ENCODE assay signal across 8 cellular contexts in genomic region chr11:68271023-68271780, GRCh38. TPM values are rescaled to one million over a fixed set of nuclear protein-coding genes. Genes with fewer than 3 reads are reported as not detected.
A peak's percentile ranks its signal among the peaks of the same experiment; 100 is the strongest.
DNase-seq lines count a peak whose midpoint lies in the region; ATAC-seq, FAIRE-seq and TF ChIP-seq lines count a peak whose summit lies in the region.

No MANE protein-coding gene starts in this region.

- no peaks in the 10 kb centered on the region for H3K27me3 Mint-ChIP-seq in Caco-2 (ENCODE audit: insufficient read depth, unreplicated experiment)
- no peaks in the 10 kb centered on the region for H3K27me3 Mint-ChIP-seq in activated naive CD8-positive, alpha-beta T cell

- no peak for FAIRE-seq in pancreas (lab: Jason Lieb, UNC)

- peaks cover 36% of the 10 kb centered on the region for H3K36me3 Mint-ChIP-seq in Caco-2 (ENCODE audit: insufficient read depth, unreplicated experiment)
- peaks cover 2% of the 10 kb centered on the region for H3K36me3 Mint-ChIP-seq in activated naive CD8-positive, alpha-beta T cell

- peak; percentile 81 to 88 for DNase-seq in Caco-2
- DNase-seq in Kasumi-1 (lab: John Stamatoyannopoulos, UW): peak; percentile 78
- peak; percentile 76 to 80 for DNase-seq in SJCRH30
- peak in 36 of 42 donors; percentile 20 to 81 (median 58) for DNase-seq in head of caudate nucleus
- DNase-seq in pancreas: peak; percentile 49 to 81 (median 57)
- DNase-seq in upper lobe of right lung: no peak

- peak overlapping the region; percentile 57 for H3K27ac ChIP-seq in SJCRH30
- H3K27ac ChIP-seq in pancreas: peak overlapping the region; percentile 88 to 94 (median 90)
- peak overlapping the region; percentile 93 for H3K27ac ChIP-seq in upper lobe of right lung

- no peaks in the 10 kb centered on the region for H3K9me3 ChIP-seq in Caco-2
- H3K9me3 ChIP-seq in SJCRH30 (replicated peaks): no peaks in the 10 kb centered on the region
- H3K9me3 ChIP-seq in pancreas: no peaks in the 10 kb centered on the region
- no peaks in the 10 kb centered on the region for H3K9me3 ChIP-seq in upper lobe of right lung

- POLR2A ChIA-PET in Caco-2 (lab: Charles Lee): interaction anchor here (0.5 to 2.4 kb wide), 12 partner anchors 14 to 1593 kb away, joined by 3 to 43 read pairs (median 4); partner anchors contain the start of genes LRP5 and PPP6R3

- ATAC-seq in GM21526 (IDR thresholded peaks at IDR 0.05; ENCODE audit: low FRiP score, unreplicated experiment) (peak; percentile 23), pancreas (peak; percentile 46 to 75 (median 54)), upper lobe of right lung (peak; percentile 46)

- WGBS in pancreas, 2 donors: 2% methylated on average over 20 to 23 of the region's 23 CpGs

- no TSS peak for BruUV-seq in Caco-2 (replicated peaks; lab: Mats Ljungman, UMichigan)

- H3K4me1 ChIP-seq in Caco-2 (peaks cover 32% of the 10 kb centered on the region), SJCRH30 (no peaks in the 10 kb centered on the region), pancreas (peaks cover 8 to 20% (median 12%) of the 10 kb centered on the region in 3 donors), upper lobe of right lung (peaks cover 25% of the 10 kb centered on the region)

- peak; percentile 67 to 76 for TF ChIP-seq CTCF in Caco-2 (IDR thresholded peaks at IDR 0.05; ENCODE audit: insufficient read depth in 1 of 2, low read depth in 1 of 2, low read length in 1 of 2, severe bottlenecking in 1 of 2, unreplicated experiment in 1 of 2)
- no peak for TF ChIP-seq CTCF in pancreas (IDR thresholded peaks at IDR 0.05)
- peak; percentile 34 for TF ChIP-seq CTCF in upper lobe of right lung (IDR thresholded peaks at IDR 0.05)

- H3K9me3 Mint-ChIP-seq in Caco-2 (ENCODE audit: unreplicated experiment): no peaks in the 10 kb centered on the region
- no peaks in the 10 kb centered on the region for H3K9me3 Mint-ChIP-seq in activated naive CD8-positive, alpha-beta T cell (ENCODE audit: low read depth)

- peaks cover 27% of the 10 kb centered on the region for H3K4me1 Mint-ChIP-seq in Caco-2 (ENCODE audit: low read depth, unreplicated experiment)
- H3K4me1 Mint-ChIP-seq in activated naive CD8-positive, alpha-beta T cell (ENCODE audit: low read depth): peaks cover 24% of the 10 kb centered on the region

- intact Hi-C loops in Caco-2 (cut with micrococcal nuclease; ENCODE audit: unreplicated experiment): loop anchor here (1.0 to 10.0 kb wide), 5 partner anchors 14 to 156 kb away; no protein-coding TSS in a partner anchor
- intact Hi-C loops in head of caudate nucleus (cut with DNase I): no loop called here
- intact Hi-C loops in pancreas (cut with DNase I): no loop called here
- intact Hi-C loops in upper lobe of right lung (cut with DNase I): no loop called here

- peaks cover 11% of the 10 kb centered on the region for H3K36me3 ChIP-seq in Caco-2 (ENCODE audit: control insufficient read depth, insufficient read depth, low read length)
- H3K36me3 ChIP-seq in SJCRH30: peaks cover 9% of the 10 kb centered on the region; the same call in 1 of the 2 replicates
- H3K36me3 ChIP-seq in pancreas: peaks cover 0 to 14% (median 3%) of the 10 kb centered on the region in 3 donors
- peaks cover 18% of the 10 kb centered on the region for H3K36me3 ChIP-seq in upper lobe of right lung

- H3K4me3 ChIP-seq in Caco-2 (ENCODE audit: low read depth, low read length) (peak overlapping the region; percentile 91), SJCRH30 (peak overlapping the region; percentile 69), pancreas (peak overlapping the region; percentile 64 to 80 (median 78)), upper lobe of right lung (peak overlapping the region; percentile 83)

- CTCF ChIA-PET in Caco-2 (lab: Charles Lee): interaction anchor here (0.7 to 3.2 kb wide), 7 partner anchors 14 to 261 kb away, joined by 3 to 55 read pairs (median 8); partner anchors contain the start of gene ALDH3B1

- peak overlapping the region; percentile 98 for H3K27ac Mint-ChIP-seq in Caco-2 (ENCODE audit: unreplicated experiment)
- peak overlapping the region; percentile 62 for H3K27ac Mint-ChIP-seq in activated naive CD8-positive, alpha-beta T cell

- peak overlapping the region; percentile 100 for H3K4me3 Mint-ChIP-seq in Caco-2 (ENCODE audit: unreplicated experiment)
- peak overlapping the region; percentile 95 for H3K4me3 Mint-ChIP-seq in activated naive CD8-positive, alpha-beta T cell

- no peaks in the 10 kb centered on the region for H3K27me3 ChIP-seq in Caco-2 (replicated peaks; ENCODE audit: control insufficient read depth, insufficient read depth, low read length)
- H3K27me3 ChIP-seq in SJCRH30: no peaks in the 10 kb centered on the region
- H3K27me3 ChIP-seq in pancreas: no peaks in the 10 kb centered on the region
- H3K27me3 ChIP-seq in upper lobe of right lung: no peaks in the 10 kb centered on the region

RNA-seq across cellular contexts. Expression of gene C11orf24, which starts 0.6 kb away (rescaled TPM):
- total RNA-seq in Caco-2 (2022) (79.8 and 83.2 TPM in 2 replicates), pancreas (10 to 100 TPM; 12.4 to 19.9 (median 16.6) TPM), upper lobe of right lung (26.7 TPM)
- total RNA-seq in SJCRH30 (2014; rRNA removed; shearing (Covaris generic)): 26.5 and 30.7 TPM in 2 replicates
- 10 to 100 TPM; 19.0 to 20.3 TPM for polyA plus RNA-seq in pancreas

RNA-seq across cellular contexts. Expression of gene LRP5, which starts 41.2 kb away (rescaled TPM):
- total RNA-seq in Caco-2 (2022): 94.3 TPM in 2 replicates
- total RNA-seq in SJCRH30 (2014; rRNA removed; shearing (Covaris generic)): 45.5 and 46.5 TPM in 2 replicates
- 10 to 100 TPM; 27.4 to 50.6 (median 31.3) TPM for total RNA-seq in pancreas
- polyA plus RNA-seq in pancreas: 10 to 100 TPM; 43.7 to 62.8 TPM
- 101 TPM for total RNA-seq in upper lobe of right lung

RNA-seq across cellular contexts. Expression of gene KMT5B, which starts 58.1 kb away (rescaled TPM):
- 89.1 and 91.2 TPM in 2 replicates for total RNA-seq in Caco-2 (2022)
- total RNA-seq in SJCRH30 (2014; rRNA removed; shearing (Covaris generic)): 26.6 and 31.4 TPM in 2 replicates
- total RNA-seq in pancreas: 10 to 100 TPM; 21.7 to 30.8 (median 23.2) TPM
- polyA plus RNA-seq in pancreas: 10 to 100 TPM; 12.8 to 19.3 TPM
- 43.9 TPM for total RNA-seq in upper lobe of right lung

Comparison
In these comparisons a context has a peak if more than half of its experiments do, and no peak if none do; other contexts are left out.
1. CTCF ChIP-seq: peak in Caco-2 (2 of 2) and upper lobe of right lung (single experiment); none in pancreas (0 of 4).
2. Peak in every context shown above with its lines, with median percentiles within 50 percentile points of each other: H3K4me3 ChIP-seq, ATAC-seq and H3K27ac ChIP-seq.